In genomic region chr9:120868676-120869359, GRCh38 we compare ENCODE assay signal across 8 cellular contexts. TPM values are rescaled to one million over a fixed set of nuclear protein-coding genes. Genes with fewer than 3 reads are reported as not detected.
DNase-seq lines count a peak whose midpoint lies in the region; ATAC-seq and TF ChIP-seq lines count a peak whose summit lies in the region.

No MANE protein-coding gene starts in this region.

- DNase-seq in C1 segment of cervical spinal cord (lab: John Stamatoyannopoulos, UW) (peak; percentile 24 to 93 (median 88)), GM19238 (ENCODE audit: insufficient read length, low spot score) (peak; percentile 92), RKO (ENCODE audit: low spot score) (peak; percentile 94), fibroblast of villous mesenchyme (ENCODE audit: low read depth) (peak; percentile 96), neural crest cell (ENCODE audit: low read depth, low spot score) (peak; percentile 90), stomach (peak; percentile 99)
- DNase-seq in activated effector memory CD4-positive, alpha-beta T cell treated with anti-CD3 and anti-CD28 coated beads, Interleukin-2, amount 50 U/mL, for 16 hours = peak; percentile 98

- TF ChIP-seq CTCF in fibroblast of villous mesenchyme (IDR thresholded peaks at IDR 0.05; ENCODE audit: insufficient read depth, low read depth, low read length) (peak; percentile 46), neural crest cell (conservative IDR thresholded peaks at IDR 0.05) (peak; percentile 42), stomach (IDR thresholded peaks at IDR 0.05) (peak in 2 of 7 experiments; percentile 44 to 53)

- peak overlapping the region; percentile 61 for H3K4me3 ChIP-seq in fibroblast of villous mesenchyme (ENCODE audit: low read depth, low read length)
- H3K4me3 ChIP-seq in stomach = peak overlapping the region; percentile 50 to 62 (median 58)

- TF ChIP-seq EP300 in stomach (IDR thresholded peaks at IDR 0.05) = peak; percentile 39

- H3K27me3 ChIP-seq in stomach = no peaks in the 10 kb centered on the region

- H3K9me3 ChIP-seq in stomach = no peaks in the 10 kb centered on the region

- H3K4me1 Mint-ChIP-seq in neural crest cell = peaks cover 28% of the 10 kb centered on the region

- H3K27me3 Mint-ChIP-seq in neural crest cell (ENCODE audit: low read depth) = no peaks in the 10 kb centered on the region

- 1 to 7% (median 3%) methylated on average over 14 to 52 of the region's 52 CpGs for WGBS in stomach, 5 donors

- H3K4me3 Mint-ChIP-seq in neural crest cell = peak overlapping the region; percentile 89

- peak; percentile 87 for ATAC-seq in HG03442 (IDR thresholded peaks at IDR 0.05; ENCODE audit: unreplicated experiment)

- H3K36me3 ChIP-seq in stomach = peaks cover 3 to 56% (median 36%) of the 10 kb centered on the region in 4 donors

- peak overlapping the region; percentile 84 for H3K27ac Mint-ChIP-seq in neural crest cell (ENCODE audit: unreplicated experiment)

- peak overlapping the region; percentile 83 to 92 (median 90) for H3K27ac ChIP-seq in stomach

- no peaks in the 10 kb centered on the region for H3K9me3 Mint-ChIP-seq in neural crest cell

- peak in 1 of 4 donors; percentile 43 for TF ChIP-seq POLR2A in stomach (IDR thresholded peaks at IDR 0.05)

- intact Hi-C loops in stomach (cut with DNase I; ENCODE audit: low total_unique reads) = no loop called here

- peaks cover 13 to 28% (median 19%) of the 10 kb centered on the region in 4 donors for H3K4me1 ChIP-seq in stomach

- H3K36me3 Mint-ChIP-seq in neural crest cell (ENCODE audit: low read depth) = peaks cover 19% of the 10 kb centered on the region

RNA-seq across cellular contexts. Expression of gene PHF19, which starts 8.2 kb away (rescaled TPM):
- total RNA-seq in fibroblast of villous mesenchyme = 27.1 and 35.8 TPM in 2 replicates
- 100.0 and 110 TPM in 2 replicates for total RNA-seq in neural crest cell
- total RNA-seq in stomach = 100 to 1,000 TPM in 1 of 5 donors, 10 to 100 TPM in 4; 13.3 to 251 (median 26.8) TPM
- 10 to 100 TPM; 10.7 to 28.3 (median 27.6) TPM for polyA plus RNA-seq in stomach

RNA-seq across cellular contexts. Expression of gene PSMD5, which starts 26.1 kb away (rescaled TPM):
- total RNA-seq in fibroblast of villous mesenchyme (35.1 and 50.1 TPM in 2 replicates), neural crest cell (54.3 and 54.5 TPM in 2 replicates), stomach (10 to 100 TPM; 18.8 to 39.1 (median 28.4) TPM)
- polyA plus RNA-seq in stomach = 10 to 100 TPM; 14.8 to 18.5 (median 15.7) TPM

RNA-seq across cellular contexts. Expression of gene TRAF1, which starts 57.8 kb away (rescaled TPM):
- 0.86 and 1.6 TPM in 2 replicates for total RNA-seq in fibroblast of villous mesenchyme
- total RNA-seq in neural crest cell = 3.5 and 3.8 TPM in 2 replicates
- total RNA-seq in stomach = 10 to 100 TPM in 1 of 5 donors, 1 to 10 TPM in 3, under 1 TPM in 1; 0.58 to 10.3 (median 2.8) TPM
- 1 to 10 TPM; 2.3 to 6.8 (median 3.7) TPM for polyA plus RNA-seq in stomach

Comparison
In these comparisons a context has a peak if more than half of its experiments do, and no peak if none do; other contexts are left out.
1. Peak in every context shown above with its lines: DNase-seq, ATAC-seq, H3K4me3 ChIP-seq and H3K27ac ChIP-seq.